In genomic region chrX:70479970-70480659, GRCh38 we compare ENCODE assay signal across 11 cellular contexts. TPM values are rescaled to one million over a fixed set of nuclear protein-coding genes. Genes with fewer than 3 reads are reported as not detected.
DNase-seq lines count a peak whose midpoint lies in the region; ATAC-seq and TF ChIP-seq lines count a peak whose summit lies in the region.
"Had no signal": no experiment of that assay in that cellular context is flagged by ENCODE, and none has a peak within 500 bp of the region (broad histone marks: within the 10 kb centered on the region; RNA-seq: fewer than 3 reads in every experiment).

No MANE protein-coding gene starts in this region.

- peaks cover 17% of the 10 kb centered on the region for H3K36me3 Mint-ChIP-seq in CD4-positive, alpha-beta T cell (ENCODE audit: low read depth)

- 36% methylated on average over 5 of the region's 6 CpGs for WGBS in mammary epithelial cell (ENCODE audit: low coverage, missing lambda C conversion rate)

- no peak for TF ChIP-seq CTCF in mammary epithelial cell (conservative IDR thresholded peaks at IDR 0.05 in 1 of 2, IDR thresholded peaks at IDR 0.05 in 1 of 2; ENCODE audit: extremely low read depth in 1 of 2, insufficient read depth in 1 of 2, low read depth in 1 of 2, low read length in 2 of 2)
- TF ChIP-seq CTCF in thoracic aorta (IDR thresholded peaks at IDR 0.05) = no peak
- no peak for TF ChIP-seq CTCF in CD4-positive, alpha-beta T cell (IDR thresholded peaks at IDR 0.05)

- H3K9me3 ChIP-seq in mammary epithelial cell (replicated peaks; ENCODE audit: insufficient read depth, low read length) (no peaks in the 10 kb centered on the region), iPS-18a (ENCODE audit: control insufficient read depth, low read depth, low read length) (peaks cover 8% of the 10 kb centered on the region), thoracic aorta (no peaks in the 10 kb centered on the region)
- no peaks in the 10 kb centered on the region for H3K9me3 ChIP-seq in CD4-positive, alpha-beta T cell (ENCODE audit: control insufficient read depth, low read length)
- H3K9me3 ChIP-seq: neutrophil had no signal

- H3K36me3 ChIP-seq in mammary epithelial cell (ENCODE audit: insufficient read depth, low read length) (no peaks in the 10 kb centered on the region), iPS-18a (ENCODE audit: control insufficient read depth, low read depth, low read length) (peaks cover 18% of the 10 kb centered on the region), thoracic aorta (no peaks in the 10 kb centered on the region)
- H3K36me3 ChIP-seq: neutrophil had no signal

- peaks cover 3% of the 10 kb centered on the region for H3K79me2 ChIP-seq in mammary epithelial cell (ENCODE audit: insufficient read depth, low read length)

- H3K9me3 Mint-ChIP-seq in CD4-positive, alpha-beta T cell = no peaks in the 10 kb centered on the region

- H3K4me3 Mint-ChIP-seq in CD4-positive, alpha-beta T cell = no peak overlapping the region

- H3K4me3 ChIP-seq in mammary epithelial cell (replicated peaks in 1 of 3; ENCODE audit: insufficient read depth in 1 of 3, low read depth in 2 of 3, low read length in 3 of 3) (no peak overlapping the region), iPS-18a (ENCODE audit: low read length) (peak overlapping the region; percentile 13), thoracic aorta (peak overlapping the region; percentile 4)

- no peak overlapping the region for H2AFZ ChIP-seq in mammary epithelial cell (ENCODE audit: low read depth, low read length)

- H3K27ac Mint-ChIP-seq in CD4-positive, alpha-beta T cell = no peak overlapping the region

- no peaks in the 10 kb centered on the region for H4K20me1 ChIP-seq in mammary epithelial cell (ENCODE audit: insufficient read depth, low read length)

- dilution Hi-C loops in mammary epithelial cell (cut with HindIII; ENCODE audit: low sequenced_read_pairs) = no loop called here

- POLR2A ChIA-PET in CD4-positive, alpha-beta T cell (lab: Charles Lee) = no interaction called here

- H3K27me3 ChIP-seq in mammary epithelial cell (ENCODE audit: insufficient read depth, low read length) (no peaks in the 10 kb centered on the region), iPS-18a (ENCODE audit: control insufficient read depth, insufficient read depth, low read length) (no peaks in the 10 kb centered on the region), thoracic aorta (replicated peaks; ENCODE audit: insufficient read depth) (no peaks in the 10 kb centered on the region)
- no peaks in the 10 kb centered on the region for H3K27me3 ChIP-seq in CD4-positive, alpha-beta T cell (ENCODE audit: control insufficient read depth, insufficient read depth, low read length)
- H3K27me3 ChIP-seq: neutrophil had no signal

- BruUV-seq in mammary epithelial cell (replicated peaks; lab: Mats Ljungman, UMichigan) = no TSS peak

- no peaks in the 10 kb centered on the region for H3K4me1 Mint-ChIP-seq in CD4-positive, alpha-beta T cell (ENCODE audit: low read depth)

- intact Hi-C loops in mammary epithelial cell (cut with micrococcal nuclease) = no loop called here
- intact Hi-C loops in CD4-positive, alpha-beta T cell (cut with DNase I, micrococcal nuclease) = no loop called here

- H3K4me2 ChIP-seq in mammary epithelial cell (ENCODE audit: insufficient read depth, low read depth, low read length) = peak overlapping the region; percentile 3

- H3K4me1 ChIP-seq in mammary epithelial cell (ENCODE audit: insufficient read depth, low read length) (peaks cover 18% of the 10 kb centered on the region), iPS-18a (ENCODE audit: control insufficient read depth, low read depth, low read length) (peaks cover 47% of the 10 kb centered on the region), thoracic aorta (ENCODE audit: control insufficient read depth in 1 of 2, low read depth in 2 of 2) (peaks cover 13 to 49% of the 10 kb centered on the region in 2 donors)

- no peaks in the 10 kb centered on the region for H3K27me3 Mint-ChIP-seq in CD4-positive, alpha-beta T cell

- DNase-seq in NCI-H1092 (lab: John Stamatoyannopoulos, UW) (peak; percentile 0), NCI-H1092 treated with DMSO at 0.1 percent for 48 hours (lab: John Stamatoyannopoulos, UW) (no peak), mammary epithelial cell (no peak), thoracic aorta (ENCODE audit: low spot score) (no peak), dedifferentiated amniotic fluid mesenchymal stem cell (ENCODE audit: extremely low spot score) (no peak)
- no peak for DNase-seq in activated CD4-positive, alpha-beta T cell treated with anti-CD3 and anti-CD28 coated beads for 48 hours
- no peak for DNase-seq in CD4-positive, alpha-beta T cell
- DNase-seq: KG1 had no signal

- no peak for ATAC-seq in thoracic aorta (ENCODE audit: insufficient number of reproducible peaks, low FRiP score, low read depth)
- ATAC-seq in CD4-positive, alpha-beta T cell (ENCODE audit: poor library complexity) = no peak

- in situ Hi-C loops in mammary epithelial cell (cut with MboI; ENCODE audit: low sequenced_read_pairs in 2 of 2) = no loop called here

- H3K27ac ChIP-seq in mammary epithelial cell (ENCODE audit: insufficient read depth, low read depth, low read length) (no peak overlapping the region), iPS-18a (ENCODE audit: low read length) (peak overlapping the region; percentile 11), thoracic aorta (peak overlapping the region; percentile 47 to 85)
- no peak overlapping the region for H3K27ac ChIP-seq in CD4-positive, alpha-beta T cell (ENCODE audit: low read depth, low read length)
- H3K27ac ChIP-seq: neutrophil had no signal

- H3K9ac ChIP-seq in mammary epithelial cell (ENCODE audit: insufficient read depth, low read length) (no peak overlapping the region), iPS-18a (ENCODE audit: low read length) (no peak overlapping the region)

- CTCF ChIA-PET in mammary epithelial cell (lab: Charles Lee; ENCODE audit: low non-redundant PET) = interaction anchor here (0.6 kb wide), 1 partner anchor 185 kb away, joined by 12 read pairs; no protein-coding TSS in a partner anchor
- CTCF ChIA-PET in CD4-positive, alpha-beta T cell (lab: Charles Lee) = interaction anchor here (0.6 kb wide), 1 partner anchor 18 kb away, joined by 3 read pairs; no protein-coding TSS in a partner anchor

RNA-seq across cellular contexts. Expression of gene DLG3, which starts 35.5 kb away (rescaled TPM):
- total RNA-seq in mammary epithelial cell (10 to 100 TPM; 12.3 to 18.2 TPM), thoracic aorta (10 to 100 TPM; 17.3 to 18.7 TPM)
- 11.1 TPM for polyA plus RNA-seq in mammary epithelial cell
- polyA minus RNA-seq in mammary epithelial cell = 7.8 TPM
- total RNA-seq in CD4-positive, alpha-beta T cell = 1 to 10 TPM; 6.6 to 9.0 TPM

RNA-seq across cellular contexts. Expression of gene GDPD2, which starts 57.0 kb away (rescaled TPM):
- total RNA-seq in mammary epithelial cell = under 1 TPM; 0.17 to 0.45 TPM
- polyA plus RNA-seq in mammary epithelial cell = 0.14 TPM
- polyA minus RNA-seq in mammary epithelial cell = not detected
- not detected for total RNA-seq in thoracic aorta
- total RNA-seq in CD4-positive, alpha-beta T cell = not detected
- total RNA-seq: epithelial cell of proximal tubule had no signal

Comparison
In these comparisons a context has a peak if more than half of its experiments do, and no peak if none do; other contexts are left out.
1. H3K27ac ChIP-seq: peak in iPS-18a (single experiment) and thoracic aorta (2 of 2); none in mammary epithelial cell (single experiment) and CD4-positive, alpha-beta T cell (single experiment).
2. H3K4me3 ChIP-seq: peak in iPS-18a (single experiment) and thoracic aorta (single experiment); none in mammary epithelial cell (0 of 3).